In genomic region chr9:123063172-123063508, GRCh38 we compare ENCODE assay signal across 21 cellular contexts. TPM values are rescaled to one million over a fixed set of nuclear protein-coding genes. Genes with fewer than 3 reads are reported as not detected.
DNase-seq lines count a peak whose midpoint lies in the region; ATAC-seq, FAIRE-seq and TF ChIP-seq lines count a peak whose summit lies in the region.
"Had no signal": no experiment of that assay in that cellular context is flagged by ENCODE, and none has a peak within 500 bp of the region (broad histone marks: within the 10 kb centered on the region; RNA-seq: fewer than 3 reads in every experiment).

No MANE protein-coding gene starts in this region.

- H3K27me3 ChIP-seq in transverse colon, result no peaks in the 10 kb centered on the region
- H3K27me3 ChIP-seq in HAP-1 (ENCODE audit: low read depth), result no peaks in the 10 kb centered on the region
- H3K27me3 ChIP-seq: heart left ventricle had no signal

- H3K27ac ChIP-seq in transverse colon, result peak overlapping the region; percentile 1 to 23 (median 8)
- H3K27ac ChIP-seq: heart left ventricle had no signal

- no peak for TF ChIP-seq EP300 in transverse colon (IDR thresholded peaks at IDR 0.05; ENCODE audit: low read depth)

- no peak for TF ChIP-seq CTCF in fibroblast of mammary gland (conservative IDR thresholded peaks at IDR 0.05; ENCODE audit: control insufficient read depth, insufficient read depth, low read depth, low read length)
- TF ChIP-seq CTCF in transverse colon (IDR thresholded peaks at IDR 0.05), result no peak

- DNase-seq in GM04504 (ENCODE audit: low read depth) (peak; percentile 61), amniotic stem cell (lab: John Stamatoyannopoulos, UW) (peak; percentile 16), fibroblast of mammary gland (ENCODE audit: low read depth) (peak; percentile 23), transverse colon (no peak), Right ventricle myocardium inferior (ENCODE audit: missing footprints) (no peak), HAP-1 (ENCODE audit: low spot score in 2 of 2) (no peak), urothelium cell line (ENCODE audit: low spot score) (no peak)
- DNase-seq: activated gamma-delta T cell; DMS 273 treated with DMSO at 0.1 percent for 48 hours; heart left ventricle; MM.1S; naive thymus-derived CD4-positive, alpha-beta T cell; NCI-H1694 treated with DMSO at 0.1 percent for 48 hours; RPMI8226; small intestine; stimulated activated CD4-positive, alpha-beta T cell treated with anti-CD3 and anti-CD28 coated beads, Interleukin-4, amount 100 ng/mL, for 1 hour; T-cell had no signal

- H3K36me3 ChIP-seq in transverse colon, result peaks cover 0 to 24% (median 11%) of the 10 kb centered on the region in 4 donors
- peaks cover 12% of the 10 kb centered on the region for H3K36me3 ChIP-seq in HAP-1 (replicated peaks)

- no peak for TF ChIP-seq POLR2A in transverse colon (IDR thresholded peaks at IDR 0.05)

- FAIRE-seq in urothelium cell line (lab: Jason Lieb, UNC), result no peak
- FAIRE-seq: HepG2, islet of Langerhans, small intestine had no signal

- H3K9me3 ChIP-seq in transverse colon (no peaks in the 10 kb centered on the region), HAP-1 (no peaks in the 10 kb centered on the region)
- H3K9me3 ChIP-seq: heart left ventricle had no signal

- H3K4me1 ChIP-seq in transverse colon (peaks cover 0 to 5% (median 2%) of the 10 kb centered on the region in 4 donors), HAP-1 (no peaks in the 10 kb centered on the region)

- no peak for ATAC-seq in Right ventricle myocardium inferior
- ATAC-seq: heart left ventricle; HepG2; naive thymus-derived CD4-positive, alpha-beta T cell; T-cell had no signal

- WGBS in transverse colon (ENCODE audit: low coverage in 1 of 2), 2 donors, result 67 to 69% methylated on average over 2 of the region's 2 CpGs

- in situ Hi-C loops in transverse colon (cut with MboI; ENCODE audit: low pct_ligation_motif_present in 1 of 4, low pct_unique_long_range_greater_than_20kb in 1 of 4, low sequenced_read_pairs in 3 of 4), result no loop called here
- in situ Hi-C loops in HAP-1 (cut with MboI; ENCODE audit: low sequenced_read_pairs), result no loop called here

- intact Hi-C loops in transverse colon (cut with DNase I; ENCODE audit: low total_unique reads) (no loop called here), Right ventricle myocardium inferior (cut with DNase I) (no loop called here)

- H3K4me3 ChIP-seq in fibroblast of mammary gland (ENCODE audit: control insufficient read depth, low read depth, low read length) (no peak overlapping the region), transverse colon (no peak overlapping the region), HAP-1 (no peak overlapping the region)
- H3K4me3 ChIP-seq: heart left ventricle, lung had no signal

RNA-seq across cellular contexts. Expression of gene GPR21, which starts 29.7 kb away (rescaled TPM):
- total RNA-seq in transverse colon, result 1 to 10 TPM in 1 of 4 donors, not detected in 3; 3.0 TPM
- 0.49 TPM for total RNA-seq in Right ventricle myocardium inferior
- total RNA-seq: epithelial cell of proximal tubule had no signal

Comparison
In these comparisons a context has a peak if more than half of its experiments do, and no peak if none do; other contexts are left out.
1. DNase-seq: peak in GM04504 (single experiment), amniotic stem cell (single experiment) and fibroblast of mammary gland (single experiment); none in transverse colon (single experiment), Right ventricle myocardium inferior (single experiment), HAP-1 (0 of 2) and urothelium cell line (single experiment).